10 cellular contexts compared by ENCODE assay signal in genomic region chr12:121451931-121452330, GRCh38. TPM values are rescaled to one million over a fixed set of nuclear protein-coding genes. Genes with fewer than 3 reads are reported as not detected.
DNase-seq lines count a peak whose midpoint lies in the region; ATAC-seq and TF ChIP-seq lines count a peak whose summit lies in the region.
"Had no signal": no experiment of that assay in that cellular context is flagged by ENCODE, and none has a peak within 500 bp of the region (broad histone marks: within the 10 kb centered on the region; RNA-seq: fewer than 3 reads in every experiment).

No MANE protein-coding gene starts in this region.

- no peak for DNase-seq in CD14-positive monocyte (ENCODE audit: low spot score)
- peak; percentile 35 for DNase-seq in OCI-M1 (lab: John Stamatoyannopoulos, UW)
- peak; percentile 39 for DNase-seq in fibroblast of gingiva (ENCODE audit: low read depth)
- no peak for DNase-seq in psoas muscle
- DNase-seq in activated T-cell treated with anti-CD3 and anti-CD28 coated beads, Interleukin-2, amount 50 U/mL, for 48 hours: no peak
- DNase-seq in NCI-H1436 (lab: John Stamatoyannopoulos, UW): no peak
- DNase-seq in omental fat pad (ENCODE audit: low spot score): no peak
- DNase-seq: cerebellar nuclear complex, DMS53 had no signal

- H3K4me1 Mint-ChIP-seq in CD14-positive monocyte: peaks cover 64% of the 10 kb centered on the region

- intact Hi-C loops in CD14-positive monocyte (cut with micrococcal nuclease): no loop called here
- intact Hi-C loops in psoas muscle (cut with DNase I): no loop called here

- H3K9me3 Mint-ChIP-seq in CD14-positive monocyte: no peaks in the 10 kb centered on the region

- H3K4me3 ChIP-seq in psoas muscle: peak overlapping the region; percentile 38

- 50 to 56% (median 55%) methylated on average over 5 of the region's 5 CpGs for WGBS in psoas muscle, 3 donors

- H3K36me3 Mint-ChIP-seq in CD14-positive monocyte: peaks cover 22 to 34% of the 10 kb centered on the region in 2 donors

- ATAC-seq in psoas muscle (no peak), GM19351 (IDR thresholded peaks at IDR 0.05; ENCODE audit: unreplicated experiment) (no peak), omental fat pad (ENCODE audit: low FRiP score) (no peak)

- no peaks in the 10 kb centered on the region for H3K27me3 ChIP-seq in psoas muscle (ENCODE audit: insufficient read depth in 3 of 3, low read length in 2 of 3)

- H3K4me1 ChIP-seq in psoas muscle: peaks cover 13% of the 10 kb centered on the region

- H3K27ac Mint-ChIP-seq in CD14-positive monocyte: peak overlapping the region; percentile 97 to 99 (median 98)

- H3K27me3 Mint-ChIP-seq in CD14-positive monocyte (ENCODE audit: low read depth in 3 of 3): peaks cover 0 to 2% (median 2%) of the 10 kb centered on the region in 3 donors

- H3K4me3 Mint-ChIP-seq in CD14-positive monocyte: peak overlapping the region; percentile 64 to 75

- H3K9me3 ChIP-seq in psoas muscle: no peaks in the 10 kb centered on the region

- TF ChIP-seq CTCF in CD14-positive monocyte (IDR thresholded peaks at IDR 0.05) (no peak), psoas muscle (IDR thresholded peaks at IDR 0.05) (no peak), omental fat pad (IDR thresholded peaks at IDR 0.05) (no peak)

- peaks cover 0 to 11% of the 10 kb centered on the region in 2 donors for H3K36me3 ChIP-seq in psoas muscle (ENCODE audit: insufficient read depth in 1 of 2, low read depth in 1 of 2)

- peak overlapping the region; percentile 10 for H3K27ac ChIP-seq in psoas muscle

RNA-seq across cellular contexts. Expression of gene RNF34, which starts 52.0 kb away (rescaled TPM):
- polyA plus RNA-seq in CD14-positive monocyte (10 to 100 TPM; 15.5 to 23.8 TPM), psoas muscle (10 to 100 TPM; 12.8 to 43.3 (median 25.3) TPM)
- total RNA-seq in psoas muscle (10 to 100 TPM; 21.3 to 53.3 (median 47.4) TPM), omental fat pad (10 to 100 TPM; 29.5 to 56.6 (median 35.5) TPM)

Comparison
In these comparisons a context has a peak if more than half of its experiments do, and no peak if none do; other contexts are left out.
1. DNase-seq: peak in OCI-M1 (single experiment) and fibroblast of gingiva (single experiment); none in CD14-positive monocyte (single experiment), psoas muscle (0 of 2), activated T-cell treated with anti-CD3 and anti-CD28 coated beads, Interleukin-2, amount 50 U/mL, for 48 hours (0 of 2), NCI-H1436 (single experiment) and omental fat pad (single experiment).